ENCODE assay signal across 20 cellular contexts in the genomic region with DNA sequence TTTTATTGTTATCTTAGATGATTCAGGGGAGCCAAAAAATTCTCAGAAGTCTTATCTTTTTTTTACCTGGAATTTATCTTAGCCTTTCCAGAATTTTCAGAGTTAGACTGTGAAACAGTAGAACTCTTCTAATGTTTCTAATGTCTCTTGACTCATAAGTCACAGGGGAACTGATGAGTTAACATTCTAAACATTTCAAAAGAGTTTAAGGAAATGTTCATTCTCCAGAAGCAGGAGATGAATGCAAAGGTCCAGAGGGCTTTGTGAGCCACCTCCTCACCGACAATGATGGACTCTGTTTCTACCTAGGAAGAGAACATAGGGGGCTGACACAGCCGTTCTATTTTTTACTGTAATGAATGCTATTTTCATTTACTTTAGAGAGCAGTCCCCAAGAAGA.
"Had no signal": no experiment of that assay in that cellular context is flagged by ENCODE, and none has a peak within 500 bp of the region (broad histone marks: within the 10 kb centered on the region; RNA-seq: fewer than 3 reads in every experiment).

No MANE protein-coding gene starts in this region.

- H3K27me3 Mint-ChIP-seq: naive thymus-derived CD4-positive, alpha-beta T cell had no signal

- DNase-seq: cerebellar nuclear complex; colonic mucosa; dermis blood vessel endothelial cell; erythroblast; gastrocnemius medialis; heart right ventricle; hypothalamus; islet precursor cell; left ventricle myocardium inferior; lower lobe of right lung; mesendoderm; naive thymus-derived CD4-positive, alpha-beta T cell; nephron progenitor cell; posterior cingulate gyrus; sigmoid colon; small intestine; stimulated activated CD4-positive, alpha-beta T cell treated with anti-CD3 and anti-CD28 coated beads, Interleukin-12 subunit alpha, Interleukin-12 subunit beta, amount 100 ng/mL, for 4 hours; stimulated activated naive CD4-positive, alpha-beta T cell; stomach had no signal

- H3K36me3 ChIP-seq: colonic mucosa, gastrocnemius medialis, heart right ventricle, left ventricle myocardium inferior, lower lobe of right lung, right atrium auricular region, sigmoid colon, stomach had no signal

- H3K27ac ChIP-seq: colonic mucosa, gastrocnemius medialis, heart right ventricle, left ventricle myocardium inferior, lower lobe of right lung, right atrium auricular region, sigmoid colon, stomach had no signal

- H3K4me3 ChIP-seq: colonic mucosa, gastrocnemius medialis, heart right ventricle, left ventricle myocardium inferior, lower lobe of right lung, right atrium auricular region, sigmoid colon, stomach had no signal

- H3K27me3 ChIP-seq: colonic mucosa, gastrocnemius medialis, right atrium auricular region, sigmoid colon, stomach had no signal

- H3K4me1 Mint-ChIP-seq: naive thymus-derived CD4-positive, alpha-beta T cell had no signal

- H3K4me1 ChIP-seq: colonic mucosa, gastrocnemius medialis, heart right ventricle, left ventricle myocardium inferior, lower lobe of right lung, right atrium auricular region, sigmoid colon, stomach had no signal

- H3K9me3 ChIP-seq: colonic mucosa, gastrocnemius medialis, lower lobe of right lung, right atrium auricular region, sigmoid colon, stomach had no signal

- H3K4me3 Mint-ChIP-seq: naive thymus-derived CD4-positive, alpha-beta T cell; nephron progenitor cell had no signal

- H3K36me3 Mint-ChIP-seq: naive thymus-derived CD4-positive, alpha-beta T cell had no signal

- H3K27ac Mint-ChIP-seq: naive thymus-derived CD4-positive, alpha-beta T cell; nephron progenitor cell had no signal
